Comparison of ENCODE assay signal across 7 cellular contexts in the genomic region with DNA sequence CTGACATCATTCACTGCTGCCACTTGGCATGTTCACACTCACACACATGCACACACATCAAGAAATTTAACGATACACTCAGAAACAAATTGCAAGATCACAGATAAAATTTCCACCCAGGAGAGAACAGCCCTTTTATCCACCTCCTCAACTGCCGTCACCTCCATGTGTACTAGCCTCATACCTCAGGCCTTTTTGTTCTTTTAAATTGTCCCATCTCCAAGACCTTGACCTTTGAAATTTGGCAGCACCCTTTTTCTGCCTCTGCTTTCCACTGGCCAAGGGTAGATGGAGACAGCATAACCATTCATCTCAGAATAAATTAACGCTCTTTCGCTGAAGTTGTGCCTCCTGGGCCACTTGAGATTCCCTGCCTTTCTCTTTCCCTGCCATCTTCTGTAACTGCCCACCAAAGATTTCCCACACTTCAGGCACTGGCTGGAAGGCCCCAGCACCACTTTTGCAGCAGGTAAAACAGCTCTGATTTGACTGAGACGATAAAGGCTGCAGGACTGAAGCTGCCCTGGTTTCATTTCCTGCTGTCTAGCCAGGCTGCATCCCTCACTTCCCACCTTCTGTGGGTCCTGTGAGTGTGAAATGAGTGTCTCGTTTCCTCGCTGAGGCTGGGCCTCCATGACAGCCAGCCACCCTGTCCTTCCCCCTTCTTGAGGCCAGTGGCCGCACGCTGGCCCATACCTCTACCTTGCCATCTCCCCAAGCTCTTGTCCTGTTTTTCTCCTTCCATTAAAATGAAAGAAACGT. TPM values are rescaled to one million over a fixed set of nuclear protein-coding genes. Genes with fewer than 3 reads are reported as not detected.
A peak's percentile ranks its signal among the peaks of the same experiment; 100 is the strongest.
DNase-seq lines count a peak whose midpoint lies in the region; ATAC-seq lines count a peak whose summit lies in the region.

No MANE protein-coding gene starts in this region.

- H3K27ac ChIP-seq in mesendoderm (ENCODE audit: low read depth, low read length), result no peak overlapping the region

- peak overlapping the region; percentile 23 to 81 for H3K27ac Mint-ChIP-seq in natural killer cell treated with Interleukin-12 subunit alpha and Interleukin-12 subunit beta and Interleukin-15 and Interleukin-18, amount 100 ng/mL, for 72 hours

- H3K79me1 ChIP-seq in mesendoderm (ENCODE audit: low read length), result no peaks in the 10 kb centered on the region

- H3K4me2 ChIP-seq in mesendoderm (ENCODE audit: low read length), result no peak overlapping the region

- no peaks in the 10 kb centered on the region for H3K36me3 Mint-ChIP-seq in natural killer cell treated with Interleukin-12 subunit alpha and Interleukin-12 subunit beta and Interleukin-15 and Interleukin-18, amount 100 ng/mL, for 72 hours

- H3K36me3 ChIP-seq in mesendoderm (ENCODE audit: control insufficient read depth, insufficient read depth, low read length), result no peaks in the 10 kb centered on the region

- no peak overlapping the region for H2BK5ac ChIP-seq in mesendoderm (ENCODE audit: low read length)

- H3K79me2 ChIP-seq in mesendoderm (ENCODE audit: control insufficient read depth, insufficient read depth, low read length), result no peaks in the 10 kb centered on the region

- H4K8ac ChIP-seq in mesendoderm (ENCODE audit: low read depth, low read length), result no peak overlapping the region

- no peak overlapping the region for H3K23ac ChIP-seq in mesendoderm (ENCODE audit: low read length)

- peak overlapping the region; percentile 44 for H3K4me3 Mint-ChIP-seq in natural killer cell treated with Interleukin-12 subunit alpha and Interleukin-12 subunit beta and Interleukin-15 and Interleukin-18, amount 100 ng/mL, for 72 hours

- no peaks in the 10 kb centered on the region for H3K27me3 Mint-ChIP-seq in natural killer cell treated with Interleukin-12 subunit alpha and Interleukin-12 subunit beta and Interleukin-15 and Interleukin-18, amount 100 ng/mL, for 72 hours

- no peak overlapping the region for H3K4ac ChIP-seq in mesendoderm (ENCODE audit: low read depth, low read length)

- H3K27me3 ChIP-seq in mesendoderm (ENCODE audit: insufficient read depth, low read length, poor library complexity), result no peaks in the 10 kb centered on the region

- DNase-seq in activated gamma-delta T cell (lab: John Stamatoyannopoulos, UW) (peak; percentile 9), mesendoderm (no peak), SIG-M5 treated with dmso at 0.1 percent for 504 hours (lab: John Stamatoyannopoulos, UW; ENCODE audit: unreplicated experiment) (no peak), hepatic stellate cell (ENCODE audit: low spot score) (no peak)
- no peak for DNase-seq in natural killer cell treated with Interleukin-12 subunit alpha and Interleukin-12 subunit beta and Interleukin-15 and Interleukin-18, amount 100 ng/mL, for 72 hours (ENCODE audit: low spot score)

- no peak overlapping the region for H2BK120ac ChIP-seq in mesendoderm (ENCODE audit: low read depth, low read length)

- no peak overlapping the region for H3K4me3 ChIP-seq in mesendoderm (ENCODE audit: low read length)

- H3K4me1 ChIP-seq in mesendoderm (ENCODE audit: control insufficient read depth, low read depth, low read length), result peaks cover 4% of the 10 kb centered on the region

- no peak overlapping the region for H3K56ac ChIP-seq in mesendoderm (ENCODE audit: low read length)

- H2AK5ac ChIP-seq in mesendoderm (ENCODE audit: low read length), result no peak overlapping the region

- no peak overlapping the region for H3K9ac ChIP-seq in mesendoderm (ENCODE audit: low read length)

- H3K4me1 Mint-ChIP-seq in natural killer cell treated with Interleukin-12 subunit alpha and Interleukin-12 subunit beta and Interleukin-15 and Interleukin-18, amount 100 ng/mL, for 72 hours (ENCODE audit: low read depth in 2 of 2), result peaks cover 53 to 54% of the 10 kb centered on the region in 2 donors

- H3K9me3 Mint-ChIP-seq in natural killer cell treated with Interleukin-12 subunit alpha and Interleukin-12 subunit beta and Interleukin-15 and Interleukin-18, amount 100 ng/mL, for 72 hours, result no peaks in the 10 kb centered on the region

- H3K18ac ChIP-seq in mesendoderm (ENCODE audit: low read length), result no peak overlapping the region

- no CpG with 5 or more reads among the region's 10 CpGs for WGBS in mesendoderm (ENCODE audit: extremely low coverage, insufficient coverage, low lambda C conversion rate)

- H4K5ac ChIP-seq in mesendoderm (ENCODE audit: low read length), result no peak overlapping the region

- H2BK15ac ChIP-seq in mesendoderm (replicated peaks; ENCODE audit: low read depth), result no peak overlapping the region

- ATAC-seq in GM19351 (IDR thresholded peaks at IDR 0.05; ENCODE audit: unreplicated experiment) (peak; percentile 67), HG03045 (IDR thresholded peaks at IDR 0.05; ENCODE audit: unreplicated experiment) (peak; percentile 55)
- ATAC-seq in natural killer cell treated with Interleukin-12 subunit alpha and Interleukin-12 subunit beta and Interleukin-15 and Interleukin-18, amount 100 ng/mL, for 72 hours, result peak; percentile 85 to 87

RNA-seq across cellular contexts. Expression of a gene that starts 39.3 kb away (rescaled TPM):
- 10 to 100 TPM; 13.0 to 15.6 TPM for total RNA-seq in natural killer cell treated with Interleukin-12 subunit alpha and Interleukin-12 subunit beta and Interleukin-15 and Interleukin-18, amount 100 ng/mL, for 72 hours
- polyA plus RNA-seq in mesendoderm (2013, experiment 1 of 2), result 2.0 TPM
- 2.2 TPM for polyA plus RNA-seq in mesendoderm (2013, experiment 2 of 2)
